In the genomic region with DNA sequence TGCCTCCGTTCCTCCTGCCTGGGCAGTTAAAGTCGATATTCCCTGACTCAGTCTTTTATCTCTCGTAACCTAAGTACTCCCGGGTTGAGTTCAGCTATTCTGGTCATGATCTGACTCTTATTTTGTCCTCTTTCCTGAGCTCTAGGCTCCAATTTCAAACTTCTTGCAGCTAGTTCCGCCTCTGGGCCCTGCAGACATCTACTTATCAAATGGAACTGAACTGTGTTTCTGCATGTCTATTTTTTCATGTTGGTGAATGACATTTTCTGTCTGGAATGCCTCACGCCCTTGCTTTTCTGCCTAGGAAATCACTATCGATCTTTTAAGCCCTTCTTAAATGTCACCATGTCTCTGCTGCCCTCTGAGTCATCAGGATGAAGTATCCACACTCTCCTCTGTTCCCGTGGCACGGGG, we compare ENCODE assay signal across 13 cellular contexts.
DNase-seq lines count a peak whose midpoint lies in the region; ATAC-seq and TF ChIP-seq lines count a peak whose summit lies in the region.
"Had no signal": no experiment of that assay in that cellular context is flagged by ENCODE, and none has a peak within 500 bp of the region (broad histone marks: within the 10 kb centered on the region; RNA-seq: fewer than 3 reads in every experiment).

No MANE protein-coding gene starts in this region.

- no peak for DNase-seq in AG04450 (ENCODE audit: low read depth, low spot score)
- peak; percentile 9 for DNase-seq in OCI-M2 (lab: John Stamatoyannopoulos, UW; ENCODE audit: unreplicated experiment)
- DNase-seq in esophagus squamous epithelium (lab: John Stamatoyannopoulos, UW): no peak
- peak; percentile 48 for DNase-seq in mucosa of gallbladder (ENCODE audit: low spot score)
- DNase-seq in occipital lobe (lab: John Stamatoyannopoulos, UW): no peak
- DNase-seq in endothelial cell (ENCODE audit: low spot score): no peak
- DNase-seq: activated CD4-positive, CD25-positive, alpha-beta regulatory T cell; naive thymus-derived CD8-positive, alpha-beta T cell; stimulated activated naive CD8-positive, alpha-beta T cell treated with anti-CD3 and anti-CD28 coated beads, Interleukin-15, Interleukin-2, amounts not matched to agents 100 U/mL and 50 U/mL, for 24 hours had no signal

- H3K4me3 ChIP-seq in AG04450 (ENCODE audit: low read depth, low read length) (no peak overlapping the region), esophagus squamous epithelium (no peak overlapping the region)
- H3K4me3 ChIP-seq: Peyer's patch had no signal

- peaks cover 8% of the 10 kb centered on the region for H3K4me1 Mint-ChIP-seq in endothelial cell (ENCODE audit: unreplicated experiment)

- no peak for TF ChIP-seq CTCF in AG04450 (IDR thresholded peaks at IDR 0.05; ENCODE audit: low read depth, low read length)
- no peak for TF ChIP-seq CTCF in esophagus squamous epithelium (IDR thresholded peaks at IDR 0.05)
- no peak for TF ChIP-seq CTCF in endothelial cell (IDR thresholded peaks at IDR 0.05; ENCODE audit: unreplicated experiment)

- intact Hi-C loops in esophagus squamous epithelium (cut with DNase I): no loop called here

- H3K9me3 ChIP-seq in AG04450 (ENCODE audit: control insufficient read depth, insufficient read depth, low read length) (no peaks in the 10 kb centered on the region), esophagus squamous epithelium (no peaks in the 10 kb centered on the region)
- H3K9me3 ChIP-seq: Peyer's patch had no signal

- H3K27me3 ChIP-seq in AG04450 (ENCODE audit: control insufficient read depth, insufficient read depth, low read length) (peaks cover 3% of the 10 kb centered on the region), esophagus squamous epithelium (no peaks in the 10 kb centered on the region)
- H3K27me3 ChIP-seq: Peyer's patch had no signal

- POLR2A ChIA-PET in AG04450 (lab: Yijun Ruan, JAX): no interaction called here

- H3K9me3 Mint-ChIP-seq in endothelial cell (ENCODE audit: unreplicated experiment): no peaks in the 10 kb centered on the region
- H3K9me3 Mint-ChIP-seq: activated T-helper 2 cell treated with anti-CD3 and anti-CD28 coated beads, Interferon-gamma antibody, Interleukin-2, Interleukin-4, amounts not matched to agents 10 μg/mL and 5 μg/mL and 100 μg/mL, durations not matched to agents 14 hours and 24 hours and 36 hours; naive thymus-derived CD8-positive, alpha-beta T cell had no signal

- peaks cover 0 to 35% (median 25%) of the 10 kb centered on the region in 3 donors for H3K4me1 ChIP-seq in esophagus squamous epithelium

- H3K36me3 ChIP-seq in esophagus squamous epithelium: no peaks in the 10 kb centered on the region
- H3K36me3 ChIP-seq: Peyer's patch had no signal

- no peak overlapping the region for H3K4me3 Mint-ChIP-seq in endothelial cell (ENCODE audit: unreplicated experiment)
- H3K4me3 Mint-ChIP-seq: naive thymus-derived CD8-positive, alpha-beta T cell had no signal

- peaks cover 9% of the 10 kb centered on the region for H3K27me3 Mint-ChIP-seq in endothelial cell (ENCODE audit: unreplicated experiment)

- TF ChIP-seq POLR2A in esophagus squamous epithelium (IDR thresholded peaks at IDR 0.05): no peak

- CTCF ChIA-PET in AG04450 (lab: Charles Lee): interaction anchor here (0.6 to 2.0 kb wide), 2 partner anchors 371 to 503 kb away, joined by 6 to 7 read pairs; no protein-coding TSS in a partner anchor

- H3K27ac Mint-ChIP-seq in endothelial cell (ENCODE audit: unreplicated experiment): no peak overlapping the region
- H3K27ac Mint-ChIP-seq: activated T-helper 2 cell treated with anti-CD3 and anti-CD28 coated beads, Interferon-gamma antibody, Interleukin-2, Interleukin-4, amounts not matched to agents 10 μg/mL and 5 μg/mL and 100 μg/mL, durations not matched to agents 14 hours and 24 hours and 36 hours had no signal

- ATAC-seq in GM18519 (IDR thresholded peaks at IDR 0.05; ENCODE audit: low FRiP score, unreplicated experiment) (no peak), HG03342 (IDR thresholded peaks at IDR 0.05; ENCODE audit: unreplicated experiment) (no peak)
- ATAC-seq: naive thymus-derived CD8-positive, alpha-beta T cell; stimulated activated naive CD8-positive, alpha-beta T cell treated with anti-CD3 and anti-CD28 coated beads, Interleukin-15, Interleukin-2, amounts not matched to agents 100 U/mL and 50 U/mL, for 24 hours had no signal

- no peaks in the 10 kb centered on the region for H3K36me3 Mint-ChIP-seq in endothelial cell (ENCODE audit: low read depth, unreplicated experiment)
- H3K36me3 Mint-ChIP-seq: naive thymus-derived CD8-positive, alpha-beta T cell had no signal

- H3K27ac ChIP-seq in AG04450 (ENCODE audit: low read depth, low read length) (peak overlapping the region; percentile 31), esophagus squamous epithelium (peak overlapping the region; percentile 0 to 58 (median 52))

- 36 to 50% methylated on average over 9 of the region's 9 CpGs for WGBS in esophagus squamous epithelium, 2 donors

Comparison
In these comparisons a context has a peak if more than half of its experiments do, and no peak if none do; other contexts are left out.
1. DNase-seq: peak in OCI-M2 (single experiment) and mucosa of gallbladder (single experiment); none in AG04450 (single experiment), esophagus squamous epithelium (single experiment), occipital lobe (single experiment) and endothelial cell (single experiment).